ENCODE assay signal across 22 cellular contexts in genomic region chr9:97840521-97840920, GRCh38. TPM values are rescaled to one million over a fixed set of nuclear protein-coding genes. Genes with fewer than 3 reads are reported as not detected.
"Had no signal": no experiment of that assay in that cellular context is flagged by ENCODE, and none has a peak within 500 bp of the region (broad histone marks: within the 10 kb centered on the region; RNA-seq: fewer than 3 reads in every experiment).

No MANE protein-coding gene starts in this region.

- H3K27ac Mint-ChIP-seq: activated T-helper 1 cell treated with anti-CD3 and anti-CD28 coated beads, Interleukin-12 subunit alpha, Interleukin-12 subunit beta, Interleukin-2, Interleukin-4 antibody, amounts not matched to agents 30 ng/mL and 10 ng/mL and 1 ng/mL, durations not matched to agents 14 hours and 24 hours and 36 hours; nephron; stimulated activated naive CD8-positive, alpha-beta T cell treated with anti-CD3 and anti-CD28 coated beads, Interleukin-15, amount 100 ng/mL, for 72 hours; type B pancreatic cell had no signal

- H3K4me1 ChIP-seq: ascending aorta, esophagus muscularis mucosa, prostate gland, right lobe of liver had no signal

- H3K4me3 ChIP-seq: ascending aorta, coronary artery, esophagus muscularis mucosa, prostate gland, right lobe of liver had no signal

- H3K36me3 Mint-ChIP-seq: type B pancreatic cell had no signal

- ATAC-seq: activated CD4-positive, CD25-positive, alpha-beta regulatory T cell treated with anti-CD3 and anti-CD28 coated beads, Interleukin-2, amount 50 U/mL, for 24 hours; right lobe of liver; stimulated activated naive CD8-positive, alpha-beta T cell treated with anti-CD3 and anti-CD28 coated beads, Interleukin-15, amount 100 ng/mL, for 72 hours had no signal

- H3K9me3 ChIP-seq: ascending aorta, esophagus muscularis mucosa, prostate gland, right lobe of liver had no signal

- H3K27ac ChIP-seq: ascending aorta, coronary artery, esophagus muscularis mucosa, prostate gland, right lobe of liver had no signal

- DNase-seq: activated naive CD4-positive, alpha-beta T cell; caudate nucleus; foreskin fibroblast; glutamatergic neuron; hypothalamus; kidney glomerular epithelial cell; occipital lobe; right lobe of liver; stimulated activated naive CD8-positive, alpha-beta T cell treated with anti-CD3 and anti-CD28 coated beads, Interleukin-15, amount 100 ng/mL, for 72 hours; T1000 had no signal

- H3K4me3 Mint-ChIP-seq: activated T-helper 1 cell treated with anti-CD3 and anti-CD28 coated beads, Interleukin-12 subunit alpha, Interleukin-12 subunit beta, Interleukin-2, Interleukin-4 antibody, amounts not matched to agents 30 ng/mL and 10 ng/mL and 1 ng/mL, durations not matched to agents 14 hours and 24 hours and 36 hours; nephron; stimulated activated naive CD8-positive, alpha-beta T cell treated with anti-CD3 and anti-CD28 coated beads, Interleukin-15, amount 100 ng/mL, for 72 hours; type B pancreatic cell had no signal

- H3K36me3 ChIP-seq: ascending aorta, esophagus muscularis mucosa, prostate gland, right lobe of liver had no signal

- H3K9me3 Mint-ChIP-seq: activated T-helper 1 cell treated with anti-CD3 and anti-CD28 coated beads, Interleukin-12 subunit alpha, Interleukin-12 subunit beta, Interleukin-2, Interleukin-4 antibody, amounts not matched to agents 30 ng/mL and 10 ng/mL and 1 ng/mL, durations not matched to agents 14 hours and 24 hours and 36 hours; nephron; stimulated activated naive CD8-positive, alpha-beta T cell treated with anti-CD3 and anti-CD28 coated beads, Interleukin-15, amount 100 ng/mL, for 72 hours; type B pancreatic cell had no signal

- H3K4me1 Mint-ChIP-seq: nephron; stimulated activated naive CD8-positive, alpha-beta T cell treated with anti-CD3 and anti-CD28 coated beads, Interleukin-15, amount 100 ng/mL, for 72 hours had no signal

- H3K27me3 ChIP-seq: ascending aorta had no signal

RNA-seq across cellular contexts. Expression of gene FOXE1, which starts 12.5 kb away (rescaled TPM):
- total RNA-seq: activated CD8-positive, alpha-beta memory T cell treated with anti-CD3 and anti-CD28 coated beads for 36 hours; ascending aorta; esophagus muscularis mucosa; liver; mesenteric fat pad; occipital lobe; right lobe of liver; temporal lobe had no signal
